Comparison of ENCODE assay signal across 10 cellular contexts in genomic region chr21:38809170-38809878, GRCh38. TPM values are rescaled to one million over a fixed set of nuclear protein-coding genes. Genes with fewer than 3 reads are reported as not detected.
DNase-seq lines count a peak whose midpoint lies in the region; ATAC-seq, FAIRE-seq and TF ChIP-seq lines count a peak whose summit lies in the region.
"Had no signal": no experiment of that assay in that cellular context is flagged by ENCODE, and none has a peak within 500 bp of the region (broad histone marks: within the 10 kb centered on the region; RNA-seq: fewer than 3 reads in every experiment).

No MANE protein-coding gene starts in this region.

- DNase-seq in Kasumi-1 (lab: John Stamatoyannopoulos, UW) (peak; percentile 17 to 30), kidney (no peak), superior temporal gyrus (ENCODE audit: extremely low spot score) (peak; percentile 24), cerebellum (ENCODE audit: low spot score) (no peak)
- DNase-seq: effector memory CD4-positive, alpha-beta T cell; HCEC 1CT had no signal

- intact Hi-C loops in kidney (cut with DNase I), result loop anchor here (10.0 kb wide), 1 partner anchor 55 kb away; no protein-coding TSS in a partner anchor

- peaks cover 15 to 24% of the 10 kb centered on the region in 2 donors for H3K36me3 ChIP-seq in kidney (ENCODE audit: control insufficient read depth in 1 of 2, insufficient read depth in 2 of 2, low read length in 2 of 2)

- no peak for ATAC-seq in GM18870 (IDR thresholded peaks at IDR 0.05; ENCODE audit: unreplicated experiment)
- ATAC-seq in GM19351 (IDR thresholded peaks at IDR 0.05; ENCODE audit: unreplicated experiment), result no peak
- ATAC-seq in HG02884 (IDR thresholded peaks at IDR 0.05; ENCODE audit: unreplicated experiment), result no peak

- no peak overlapping the region for H3K9ac ChIP-seq in kidney (ENCODE audit: low read length in 2 of 2)

- no peaks in the 10 kb centered on the region for H3K9me3 ChIP-seq in kidney (ENCODE audit: control insufficient read depth in 1 of 2, low read length in 2 of 2)

- H3K4me1 ChIP-seq in kidney (ENCODE audit: control insufficient read depth in 1 of 2, insufficient read depth in 1 of 2, low read depth in 1 of 2, low read length in 2 of 2), result peaks cover 0 to 6% of the 10 kb centered on the region in 2 donors

- no peak for TF ChIP-seq CTCF in WI38 (IDR thresholded peaks at IDR 0.05; ENCODE audit: low read depth, low read length)
- TF ChIP-seq CTCF in kidney (IDR thresholded peaks at IDR 0.05; ENCODE audit: borderline replicate concordance, extremely low read depth, insufficient read depth), result no peak

- H3K27ac ChIP-seq in kidney (ENCODE audit: low read depth in 2 of 2, low read length in 2 of 2), result peak overlapping the region; percentile 68 to 75

- peak overlapping the region; percentile 97 for H3K4me3 ChIP-seq in WI38 (ENCODE audit: low read depth, low read length)
- peak overlapping the region; percentile 30 to 53 for H3K4me3 ChIP-seq in kidney (ENCODE audit: low read length in 2 of 2)

- FAIRE-seq in kidney (lab: Jason Lieb, UNC), result no peak

RNA-seq across cellular contexts. Expression of gene ETS2, which starts 3.6 kb away (rescaled TPM):
- 178 TPM for total RNA-seq in kidney
- polyA plus RNA-seq in kidney (ENCODE audit: insufficient read depth, low read depth, low replicate concordance), result 43.1 TPM
- total RNA-seq in cerebellum, result 15.7 TPM

Comparison
In these comparisons a context has a peak if more than half of its experiments do, and no peak if none do; other contexts are left out.
1. DNase-seq: peak in Kasumi-1 (2 of 2) and superior temporal gyrus (single experiment); none in kidney (single experiment) and cerebellum (single experiment).
2. RNA of gene ETS2, which starts 3.6 kb away (total RNA-seq): 178 TPM in kidney (single experiment); 15.7 TPM in cerebellum (single experiment); every median in the first group is over 10 times any median in the second.